ENCODE assay signal across 8 cellular contexts in genomic region chr18:10015941-10016819, GRCh38.
DNase-seq lines count a peak whose midpoint lies in the region; ATAC-seq and TF ChIP-seq lines count a peak whose summit lies in the region.

No MANE protein-coding gene starts in this region.

- H3K36me3 ChIP-seq in adipocyte (ENCODE audit: control insufficient read depth, insufficient read depth, low read length, severe bottlenecking) = no peaks in the 10 kb centered on the region
- H3K36me3 ChIP-seq in vagina = no peaks in the 10 kb centered on the region

- CTCF ChIA-PET in activated naive CD4-positive, alpha-beta T cell treated with anti-CD3 and anti-CD28 coated beads, Interleukin-2, amount 10 ng/mL, durations not matched to agents 7 days and 5 days (lab: Charles Lee) = interaction anchor here (1.3 kb wide), 1 partner anchor 44 kb away, joined by 3 read pairs; no protein-coding TSS in a partner anchor

- intact Hi-C loops in vagina (cut with DNase I) = no loop called here

- peaks cover 9% of the 10 kb centered on the region for H3K4me1 Mint-ChIP-seq in activated naive CD8-positive, alpha-beta T cell treated with anti-CD3 and anti-CD28 coated beads, Interleukin-2, amount 50 U/mL, for 24 hours
- H3K4me1 Mint-ChIP-seq in activated naive CD4-positive, alpha-beta T cell treated with anti-CD3 and anti-CD28 coated beads, Interleukin-2, amount 10 ng/mL, durations not matched to agents 7 days and 5 days = peaks cover 5% of the 10 kb centered on the region
- H3K4me1 Mint-ChIP-seq in naive thymus-derived CD8-positive, alpha-beta T cell = peaks cover 0 to 9% (median 3%) of the 10 kb centered on the region in 4 donors

- H3K9ac ChIP-seq in adipocyte (ENCODE audit: low read length) = peak overlapping the region; percentile 81

- H3K4me1 ChIP-seq in adipocyte (ENCODE audit: control insufficient read depth, insufficient read depth, low read length) (peaks cover 42% of the 10 kb centered on the region), vagina (peaks cover 34% of the 10 kb centered on the region)

- H3K36me3 Mint-ChIP-seq in activated naive CD8-positive, alpha-beta T cell treated with anti-CD3 and anti-CD28 coated beads, Interleukin-2, amount 50 U/mL, for 24 hours (ENCODE audit: low read depth) = no peaks in the 10 kb centered on the region
- H3K36me3 Mint-ChIP-seq in activated naive CD4-positive, alpha-beta T cell treated with anti-CD3 and anti-CD28 coated beads, Interleukin-2, amount 10 ng/mL, durations not matched to agents 7 days and 5 days = no peaks in the 10 kb centered on the region
- H3K36me3 Mint-ChIP-seq in naive thymus-derived CD8-positive, alpha-beta T cell = no peaks in the 10 kb centered on the region

- no peak overlapping the region for H3K27ac Mint-ChIP-seq in activated naive CD8-positive, alpha-beta T cell treated with anti-CD3 and anti-CD28 coated beads, Interleukin-2, amount 50 U/mL, for 24 hours
- H3K27ac Mint-ChIP-seq in activated naive CD4-positive, alpha-beta T cell treated with anti-CD3 and anti-CD28 coated beads, Interleukin-2, amount 10 ng/mL, durations not matched to agents 7 days and 5 days = no peak overlapping the region
- peak overlapping the region in 2 of 10 donors; percentile 20 to 51 for H3K27ac Mint-ChIP-seq in naive thymus-derived CD8-positive, alpha-beta T cell

- no peak for TF ChIP-seq POLR2A in vagina (IDR thresholded peaks at IDR 0.05)

- peak; percentile 67 to 75 for DNase-seq in NOMO-1 (lab: John Stamatoyannopoulos, UW; ENCODE audit: unreplicated experiment in 2 of 2)
- no peak for DNase-seq in NOMO-1 treated with dmso at 0.1 percent for 144 hours (lab: John Stamatoyannopoulos, UW; ENCODE audit: unreplicated experiment)
- peak; percentile 82 for DNase-seq in adipocyte (ENCODE audit: low read depth)
- peak; percentile 93 for DNase-seq in iris pigment epithelial cell (ENCODE audit: low read depth)
- DNase-seq in vagina (ENCODE audit: extremely low spot score in 2 of 2) = no peak
- DNase-seq in activated naive CD8-positive, alpha-beta T cell treated with anti-CD3 and anti-CD28 coated beads, Interleukin-2, amount 50 U/mL, for 24 hours = no peak
- no peak for DNase-seq in activated naive CD4-positive, alpha-beta T cell treated with anti-CD3 and anti-CD28 coated beads, Interleukin-2, amount 10 ng/mL, durations not matched to agents 7 days and 5 days
- DNase-seq in naive thymus-derived CD8-positive, alpha-beta T cell = no peak

- H3K27ac ChIP-seq in vagina = peak overlapping the region; percentile 74

- no peak overlapping the region for H3K4me3 Mint-ChIP-seq in activated naive CD8-positive, alpha-beta T cell treated with anti-CD3 and anti-CD28 coated beads, Interleukin-2, amount 50 U/mL, for 24 hours
- H3K4me3 Mint-ChIP-seq in activated naive CD4-positive, alpha-beta T cell treated with anti-CD3 and anti-CD28 coated beads, Interleukin-2, amount 10 ng/mL, durations not matched to agents 7 days and 5 days = no peak overlapping the region
- H3K4me3 Mint-ChIP-seq in naive thymus-derived CD8-positive, alpha-beta T cell = no peak overlapping the region

- H3K4me3 ChIP-seq in adipocyte (ENCODE audit: low read length) = no peak overlapping the region
- no peak overlapping the region for H3K4me3 ChIP-seq in vagina

- H3K9me3 Mint-ChIP-seq in activated naive CD8-positive, alpha-beta T cell treated with anti-CD3 and anti-CD28 coated beads, Interleukin-2, amount 50 U/mL, for 24 hours = no peaks in the 10 kb centered on the region
- H3K9me3 Mint-ChIP-seq in activated naive CD4-positive, alpha-beta T cell treated with anti-CD3 and anti-CD28 coated beads, Interleukin-2, amount 10 ng/mL, durations not matched to agents 7 days and 5 days = no peaks in the 10 kb centered on the region
- H3K9me3 Mint-ChIP-seq in naive thymus-derived CD8-positive, alpha-beta T cell = no peaks in the 10 kb centered on the region

- POLR2A ChIA-PET in naive thymus-derived CD8-positive, alpha-beta T cell (lab: Charles Lee) = no interaction called here

- H3K27me3 ChIP-seq in adipocyte (replicated peaks; ENCODE audit: control insufficient read depth, insufficient read depth, low read length) = no peaks in the 10 kb centered on the region
- H3K27me3 ChIP-seq in vagina = no peaks in the 10 kb centered on the region

- ATAC-seq in activated naive CD8-positive, alpha-beta T cell treated with anti-CD3 and anti-CD28 coated beads, Interleukin-2, amount 50 U/mL, for 24 hours = no peak
- ATAC-seq in naive thymus-derived CD8-positive, alpha-beta T cell = no peak

- H3K9me3 ChIP-seq in adipocyte (ENCODE audit: control insufficient read depth, low read length) (no peaks in the 10 kb centered on the region), vagina (no peaks in the 10 kb centered on the region)

- no peaks in the 10 kb centered on the region for H3K27me3 Mint-ChIP-seq in activated naive CD8-positive, alpha-beta T cell treated with anti-CD3 and anti-CD28 coated beads, Interleukin-2, amount 50 U/mL, for 24 hours
- H3K27me3 Mint-ChIP-seq in activated naive CD4-positive, alpha-beta T cell treated with anti-CD3 and anti-CD28 coated beads, Interleukin-2, amount 10 ng/mL, durations not matched to agents 7 days and 5 days = peaks cover 4% of the 10 kb centered on the region
- peaks cover 0 to 4% (median 0%) of the 10 kb centered on the region in 5 donors for H3K27me3 Mint-ChIP-seq in naive thymus-derived CD8-positive, alpha-beta T cell

- no peak for TF ChIP-seq CTCF in vagina (IDR thresholded peaks at IDR 0.05)

Comparison
In these comparisons a context has a peak if more than half of its experiments do, and no peak if none do; other contexts are left out.
1. DNase-seq: peak in NOMO-1 (2 of 2), adipocyte (single experiment) and iris pigment epithelial cell (single experiment); none in NOMO-1 treated with dmso at 0.1 percent for 144 hours (single experiment), vagina (0 of 2), activated naive CD8-positive, alpha-beta T cell treated with anti-CD3 and anti-CD28 coated beads, Interleukin-2, amount 50 U/mL, for 24 hours (single experiment), activated naive CD4-positive, alpha-beta T cell treated with anti-CD3 and anti-CD28 coated beads, Interleukin-2, amount 10 ng/mL, durations not matched to agents 7 days and 5 days (single experiment) and naive thymus-derived CD8-positive, alpha-beta T cell (0 of 10).